1 cellular context compared by ENCODE assay signal in the genomic region with DNA sequence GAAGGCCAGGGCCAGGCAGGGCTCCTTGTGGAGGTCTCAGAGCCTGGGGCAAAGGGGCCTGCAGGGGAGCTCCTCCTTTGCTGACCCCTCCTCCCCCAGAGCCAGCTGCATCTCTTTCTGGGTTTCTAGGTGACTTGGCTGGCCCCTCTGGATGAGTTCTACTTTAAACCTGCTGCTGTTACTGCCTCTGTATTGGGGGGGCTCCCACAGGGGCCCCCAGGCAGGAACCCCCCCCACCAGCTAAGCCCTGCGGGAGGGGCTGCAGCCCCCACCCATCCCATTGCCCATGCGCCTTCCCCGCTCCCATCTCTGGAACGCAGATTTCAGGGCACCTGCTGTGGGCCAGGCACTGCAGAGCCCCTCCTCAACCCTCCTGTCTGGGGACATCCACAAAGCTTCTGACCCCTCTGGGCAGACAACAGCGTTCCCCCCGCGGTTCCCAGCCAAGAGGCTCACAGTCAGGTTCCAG.
A peak's percentile ranks its signal among the peaks of the same experiment; 100 is the strongest.
TF ChIP-seq lines count a peak whose summit lies in the region.

No MANE protein-coding gene starts in this region.

TF ChIP-seq in HepG2, 621 proteins besides CTCF, POLR2A, EP300 and RAD21:
- TF ChIP-seq SSRP1 (CRISPR knock-in tag; IDR thresholded peaks at IDR 0.05) (no peak), ATF7-NPFF (CRISPR knock-in tag; IDR thresholded peaks at IDR 0.05; ENCODE audit: low read depth) (0 out of 2 replicates have a peak, but pooled peaks have one; percentile 44), ATRX (CRISPR knock-in tag; IDR thresholded peaks at IDR 0.05; ENCODE audit: borderline replicate concordance) (no peak), NFIB (CRISPR knock-in tag; IDR thresholded peaks at IDR 0.05; ENCODE audit: borderline replicate concordance) (no peak), TBL1XR1 (IDR thresholded peaks at IDR 0.05; ENCODE audit: borderline replicate concordance, low read length, partially characterized antibody) (no peak), SIX4 (CRISPR knock-in tag; IDR thresholded peaks at IDR 0.05) (no peak), ZNF720 (CRISPR knock-in tag; IDR thresholded peaks at IDR 0.05) (no peak), ZNF773 (CRISPR knock-in tag; IDR thresholded peaks at IDR 0.05; ENCODE audit: borderline replicate concordance) (no peak), POGK (CRISPR knock-in tag; conservative IDR thresholded peaks at IDR 0.05) (0 out of 2 replicates have a peak, but pooled peaks have one; percentile 28), ZNF709 (CRISPR knock-in tag; IDR thresholded peaks at IDR 0.05) (no peak), ZNF253 (CRISPR knock-in tag; IDR thresholded peaks at IDR 0.05; ENCODE audit: borderline replicate concordance) (no peak), U2AF2 (IDR thresholded peaks at IDR 0.05; ENCODE audit: low read depth, low read length) (no peak), SETDB1 (CRISPR knock-in tag; IDR thresholded peaks at IDR 0.05; ENCODE audit: borderline replicate concordance) (no peak), PLSCR1 (CRISPR knock-in tag; IDR thresholded peaks at IDR 0.05; ENCODE audit: borderline replicate concordance) (no peak)
